ENCODE assay signal across 17 cellular contexts in the genomic region with DNA sequence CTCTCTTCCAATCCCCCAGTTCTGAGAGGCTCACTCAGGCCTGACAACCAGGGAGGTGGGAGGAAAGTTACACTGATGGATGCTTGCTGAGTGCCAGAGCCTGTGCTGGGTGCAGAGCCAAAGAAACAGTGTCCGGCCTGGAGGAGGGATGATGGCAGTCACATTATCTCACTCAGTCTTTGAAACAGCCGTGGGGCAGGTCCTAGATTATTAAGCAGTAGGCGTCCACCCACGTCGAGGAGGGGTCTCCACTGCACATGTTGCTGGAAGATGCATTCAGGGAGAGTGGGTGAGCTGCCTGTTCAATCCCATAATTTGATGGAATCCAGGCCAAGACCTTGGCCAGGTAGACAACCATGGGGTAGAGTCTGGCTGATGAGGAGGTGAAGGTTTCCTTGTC. TPM values are rescaled to one million over a fixed set of nuclear protein-coding genes. Genes with fewer than 3 reads are reported as not detected.
A peak's percentile ranks its signal among the peaks of the same experiment; 100 is the strongest.
DNase-seq lines count a peak whose midpoint lies in the region; FAIRE-seq and TF ChIP-seq lines count a peak whose summit lies in the region.
"Had no signal": no experiment of that assay in that cellular context is flagged by ENCODE, and none has a peak within 500 bp of the region (broad histone marks: within the 10 kb centered on the region; RNA-seq: fewer than 3 reads in every experiment).

No MANE protein-coding gene starts in this region.

- FAIRE-seq in bronchial epithelial cell (lab: Jason Lieb, UNC): peak; percentile 50
- FAIRE-seq: GM19239, H54 had no signal

- peaks cover 37% of the 10 kb centered on the region for H3K4me1 Mint-ChIP-seq in nephron progenitor cell

- H3K27ac ChIP-seq in HEK293 (ENCODE audit: extremely low read depth, low read depth, low read length) (no peak overlapping the region), tibial artery (peak overlapping the region; percentile 78 to 85)
- H3K27ac ChIP-seq: BLaER1 treated with 17β-estradiol and CSF1 and Interleukin-3, amounts not matched to agents 10 nM and 100 nM had no signal

- TF ChIP-seq CTCF in HEK293 (tag by site-specific recombination; IDR thresholded peaks at IDR 0.05): no peak
- TF ChIP-seq CTCF in bronchial epithelial cell (IDR thresholded peaks at IDR 0.05; ENCODE audit: insufficient read depth, low read length, severe bottlenecking): no peak
- no peak for TF ChIP-seq CTCF in nephron progenitor cell (IDR thresholded peaks at IDR 0.05)
- TF ChIP-seq CTCF in tibial artery (IDR thresholded peaks at IDR 0.05): no peak

- H3K36me3 ChIP-seq in HEK293 (ENCODE audit: control insufficient read depth in 2 of 2, insufficient read depth in 1 of 2, low read length in 2 of 2) (no peaks in the 10 kb centered on the region), bronchial epithelial cell (ENCODE audit: control insufficient read depth, insufficient read depth, low read length) (no peaks in the 10 kb centered on the region), tibial artery (peaks cover 0 to 15% (median 0%) of the 10 kb centered on the region in 3 donors)
- H3K36me3 ChIP-seq: BLaER1 treated with 17β-estradiol and CSF1 and Interleukin-3, amounts not matched to agents 10 nM and 100 nM had no signal

- peak overlapping the region; percentile 91 for H3K27ac Mint-ChIP-seq in nephron progenitor cell
- H3K27ac Mint-ChIP-seq: IgD-negative memory B cell had no signal

- peak overlapping the region; percentile 61 for H3K4me3 Mint-ChIP-seq in nephron progenitor cell
- H3K4me3 Mint-ChIP-seq: CD4-positive, CD25-positive, alpha-beta regulatory T cell; IgD-negative memory B cell had no signal

- POLR2A ChIA-PET in HEK293 (lab: Yijun Ruan, JAX): no interaction called here

- H3K4me3 ChIP-seq in HEK293 (ENCODE audit: low read depth, low read length) (no peak overlapping the region), bronchial epithelial cell (ENCODE audit: low read depth, low read length) (no peak overlapping the region), tibial artery (no peak overlapping the region)
- H3K4me3 ChIP-seq: BLaER1 treated with 17β-estradiol and CSF1 and Interleukin-3, amounts not matched to agents 10 nM and 100 nM had no signal

- intact Hi-C loops in tibial artery (cut with DNase I; ENCODE audit: low total_unique reads): loop anchor here (10.0 kb wide), 1 partner anchor 358 kb away; no protein-coding TSS in a partner anchor

- H3K36me3 Mint-ChIP-seq in nephron progenitor cell (ENCODE audit: low read depth): no peaks in the 10 kb centered on the region
- H3K36me3 Mint-ChIP-seq: CD4-positive, CD25-positive, alpha-beta regulatory T cell; IgD-negative memory B cell had no signal

- CTCF ChIA-PET in HEK293 (lab: Yijun Ruan, JAX): interaction anchor here (0.9 to 3.6 kb wide), 5 partner anchors 12 to 176 kb away, joined by 3 to 81 read pairs (median 6); no protein-coding TSS in a partner anchor

- no peaks in the 10 kb centered on the region for H3K27me3 ChIP-seq in bronchial epithelial cell (ENCODE audit: control insufficient read depth, insufficient read depth, low read length)
- H3K27me3 ChIP-seq in tibial artery: no peaks in the 10 kb centered on the region
- H3K27me3 ChIP-seq: BLaER1 treated with 17β-estradiol and CSF1 and Interleukin-3, amounts not matched to agents 10 nM and 100 nM had no signal

- peaks cover 15% of the 10 kb centered on the region for H3K27me3 Mint-ChIP-seq in nephron progenitor cell (ENCODE audit: low read depth, poor library complexity)
- H3K27me3 Mint-ChIP-seq: CD4-positive, CD25-positive, alpha-beta regulatory T cell; IgD-negative memory B cell had no signal

- H3K9me3 ChIP-seq in HEK293 (ENCODE audit: control insufficient read depth, insufficient read depth, low read depth, low read length) (no peaks in the 10 kb centered on the region), tibial artery (no peaks in the 10 kb centered on the region)
- H3K9me3 ChIP-seq: BLaER1 treated with 17β-estradiol and CSF1 and Interleukin-3, amounts not matched to agents 10 nM and 100 nM had no signal

- no peaks in the 10 kb centered on the region for H3K9me3 Mint-ChIP-seq in nephron progenitor cell
- H3K9me3 Mint-ChIP-seq: IgD-negative memory B cell had no signal

- DNase-seq in bronchial epithelial cell (ENCODE audit: low read depth): no peak
- no peak for DNase-seq in nephron progenitor cell
- no peak for DNase-seq in tibial artery
- DNase-seq in NCI-H345 (lab: John Stamatoyannopoulos, UW): no peak
- DNase-seq in NAMALWA (ENCODE audit: low spot score): no peak
- DNase-seq in stimulated activated CD4-positive, alpha-beta T cell treated with anti-CD3 and anti-CD28 coated beads, Interleukin-15, amount 100 ng/mL, for 24 hours: no peak
- DNase-seq: 8988T; ACHN; CD4-positive, CD25-positive, alpha-beta regulatory T cell; DMS53; GF-D8 had no signal

- H3K4me1 ChIP-seq in HEK293 (ENCODE audit: control insufficient read depth, insufficient read depth, low read length) (no peaks in the 10 kb centered on the region), tibial artery (peaks cover 0 to 23% (median 16%) of the 10 kb centered on the region in 4 donors)

TF ChIP-seq in HEK293, 187 proteins besides CTCF, POLR2A, EP300 and RAD21:
- TF ChIP-seq, protein P1, sequence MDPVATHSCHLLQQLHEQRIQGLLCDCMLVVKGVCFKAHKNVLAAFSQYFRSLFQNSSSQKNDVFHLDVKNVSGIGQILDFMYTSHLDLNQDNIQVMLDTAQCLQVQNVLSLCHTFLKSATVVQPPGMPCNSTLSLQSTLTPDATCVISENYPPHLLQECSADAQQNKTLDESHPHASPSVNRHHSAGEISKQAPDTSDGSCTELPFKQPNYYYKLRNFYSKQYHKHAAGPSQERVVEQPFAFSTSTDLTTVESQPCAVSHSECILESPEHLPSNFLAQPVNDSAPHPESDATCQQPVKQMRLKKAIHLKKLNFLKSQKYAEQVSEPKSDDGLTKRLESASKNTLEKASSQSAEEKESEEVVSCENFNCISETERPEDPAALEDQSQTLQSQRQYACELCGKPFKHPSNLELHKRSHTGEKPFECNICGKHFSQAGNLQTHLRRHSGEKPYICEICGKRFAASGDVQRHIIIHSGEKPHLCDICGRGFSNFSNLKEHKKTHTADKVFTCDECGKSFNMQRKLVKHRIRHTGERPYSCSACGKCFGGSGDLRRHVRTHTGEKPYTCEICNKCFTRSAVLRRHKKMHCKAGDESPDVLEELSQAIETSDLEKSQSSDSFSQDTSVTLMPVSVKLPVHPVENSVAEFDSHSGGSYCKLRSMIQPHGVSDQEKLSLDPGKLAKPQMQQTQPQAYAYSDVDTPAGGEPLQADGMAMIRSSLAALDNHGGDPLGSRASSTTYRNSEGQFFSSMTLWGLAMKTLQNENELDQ (tag by site-specific recombination; IDR thresholded peaks at IDR 0.05; ENCODE audit: low read depth): no peak
- TF ChIP-seq EGR2 (tag by site-specific recombination; IDR thresholded peaks at IDR 0.05; ENCODE audit: low read depth): peak; percentile 69
- TF ChIP-seq ZNF19 (tag by site-specific recombination; IDR thresholded peaks at IDR 0.05; ENCODE audit: low read depth): no peak
- TF ChIP-seq ZNF132 (tag by site-specific recombination; IDR thresholded peaks at IDR 0.05; ENCODE audit: borderline replicate concordance): no peak
- no peak for TF ChIP-seq ZNF747 (tag by site-specific recombination; IDR thresholded peaks at IDR 0.05)
- TF ChIP-seq IKZF3 (tag by site-specific recombination; IDR thresholded peaks at IDR 0.05): no peak
- TF ChIP-seq, protein P2, sequence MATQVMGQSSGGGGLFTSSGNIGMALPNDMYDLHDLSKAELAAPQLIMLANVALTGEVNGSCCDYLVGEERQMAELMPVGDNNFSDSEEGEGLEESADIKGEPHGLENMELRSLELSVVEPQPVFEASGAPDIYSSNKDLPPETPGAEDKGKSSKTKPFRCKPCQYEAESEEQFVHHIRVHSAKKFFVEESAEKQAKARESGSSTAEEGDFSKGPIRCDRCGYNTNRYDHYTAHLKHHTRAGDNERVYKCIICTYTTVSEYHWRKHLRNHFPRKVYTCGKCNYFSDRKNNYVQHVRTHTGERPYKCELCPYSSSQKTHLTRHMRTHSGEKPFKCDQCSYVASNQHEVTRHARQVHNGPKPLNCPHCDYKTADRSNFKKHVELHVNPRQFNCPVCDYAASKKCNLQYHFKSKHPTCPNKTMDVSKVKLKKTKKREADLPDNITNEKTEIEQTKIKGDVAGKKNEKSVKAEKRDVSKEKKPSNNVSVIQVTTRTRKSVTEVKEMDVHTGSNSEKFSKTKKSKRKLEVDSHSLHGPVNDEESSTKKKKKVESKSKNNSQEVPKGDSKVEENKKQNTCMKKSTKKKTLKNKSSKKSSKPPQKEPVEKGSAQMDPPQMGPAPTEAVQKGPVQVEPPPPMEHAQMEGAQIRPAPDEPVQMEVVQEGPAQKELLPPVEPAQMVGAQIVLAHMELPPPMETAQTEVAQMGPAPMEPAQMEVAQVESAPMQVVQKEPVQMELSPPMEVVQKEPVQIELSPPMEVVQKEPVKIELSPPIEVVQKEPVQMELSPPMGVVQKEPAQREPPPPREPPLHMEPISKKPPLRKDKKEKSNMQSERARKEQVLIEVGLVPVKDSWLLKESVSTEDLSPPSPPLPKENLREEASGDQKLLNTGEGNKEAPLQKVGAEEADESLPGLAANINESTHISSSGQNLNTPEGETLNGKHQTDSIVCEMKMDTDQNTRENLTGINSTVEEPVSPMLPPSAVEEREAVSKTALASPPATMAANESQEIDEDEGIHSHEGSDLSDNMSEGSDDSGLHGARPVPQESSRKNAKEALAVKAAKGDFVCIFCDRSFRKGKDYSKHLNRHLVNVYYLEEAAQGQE (tag by site-specific recombination; IDR thresholded peaks at IDR 0.05): no peak
- peak; percentile 60 for TF ChIP-seq ZFHX2 (tag by site-specific recombination; conservative IDR thresholded peaks at IDR 0.05)

RNA-seq across cellular contexts. Expression of a gene that starts 29.6 kb away (rescaled TPM):
- not detected in 2 replicates for total RNA-seq in bronchial epithelial cell
- total RNA-seq: CD4-positive, CD25-positive, alpha-beta regulatory T cell; HT-29 had no signal
